In the genomic region with DNA sequence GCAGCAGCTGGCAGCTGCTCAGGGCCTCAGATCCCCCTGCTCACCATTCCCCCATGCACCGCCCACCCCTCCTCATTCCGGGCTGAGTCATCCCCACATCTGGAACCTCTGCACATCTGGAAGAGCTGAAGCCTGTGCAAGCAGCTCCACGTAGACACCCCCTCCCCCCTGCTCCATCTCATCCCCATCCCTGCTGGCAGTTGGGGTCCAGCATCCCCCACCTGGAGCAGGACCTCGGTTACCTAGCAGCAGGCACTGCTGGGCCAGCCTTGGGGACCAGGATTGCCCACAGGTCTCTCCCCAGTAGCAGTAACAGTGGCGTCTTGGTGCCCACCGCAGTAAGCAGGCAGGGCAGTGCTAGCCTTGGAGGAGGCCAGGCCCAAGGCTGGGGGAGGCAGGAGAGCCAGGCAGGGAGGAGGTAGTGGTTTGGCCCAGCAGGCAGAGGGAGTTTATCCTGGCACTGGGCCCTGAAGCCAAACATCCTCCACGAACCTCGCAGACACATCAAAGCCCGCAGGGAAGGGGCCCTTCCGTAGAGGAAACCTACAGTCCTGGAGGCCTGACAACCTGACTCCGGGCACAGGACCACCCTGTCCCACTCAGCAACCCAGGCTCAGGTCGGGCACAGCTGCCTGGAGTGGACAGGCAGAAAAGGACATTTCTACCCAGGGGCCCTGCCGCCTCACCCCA, we compare ENCODE assay signal across 9 cellular contexts. TPM values are rescaled to one million over a fixed set of nuclear protein-coding genes. Genes with fewer than 3 reads are reported as not detected.
DNase-seq lines count a peak whose midpoint lies in the region; ATAC-seq and TF ChIP-seq lines count a peak whose summit lies in the region.
"Had no signal": no experiment of that assay in that cellular context is flagged by ENCODE, and none has a peak within 500 bp of the region (broad histone marks: within the 10 kb centered on the region; RNA-seq: fewer than 3 reads in every experiment).

No MANE protein-coding gene starts in this region.

- H3K27ac ChIP-seq in SJSA1: no peak overlapping the region
- H3K27ac ChIP-seq in testis: peak overlapping the region; percentile 44 to 56

- H3K4me1 Mint-ChIP-seq in glutamatergic neuron (ENCODE audit: low read depth, unreplicated experiment): peaks cover 12% of the 10 kb centered on the region

- DNase-seq in HCEC 1CT (peak; percentile 69), SJSA1 (ENCODE audit: low read depth in 1 of 2, low spot score in 2 of 2) (peak; percentile 76 to 91), glutamatergic neuron (peak; percentile 10), testis (peak; percentile 76), SW 1271 (lab: John Stamatoyannopoulos, UW) (no peak), G401 (ENCODE audit: low spot score) (no peak)

- intact Hi-C loops in testis (cut with DNase I; ENCODE audit: low total_unique reads): no loop called here

- H3K4me3 Mint-ChIP-seq in glutamatergic neuron (ENCODE audit: unreplicated experiment): no peak overlapping the region
- H3K4me3 Mint-ChIP-seq: T-helper 2 cell treated with Interferon-gamma antibody and Interleukin-4, amounts not matched to agents 5 μg/mL and 100 μg/mL, for 36 hours had no signal

- no peak overlapping the region for H3K27ac Mint-ChIP-seq in glutamatergic neuron (ENCODE audit: unreplicated experiment)
- H3K27ac Mint-ChIP-seq: T-helper 2 cell treated with Interferon-gamma antibody and Interleukin-4, amounts not matched to agents 5 μg/mL and 100 μg/mL, for 36 hours had no signal

- WGBS in testis, 2 donors: 39 to 60% methylated on average over 7 to 13 of the region's 13 CpGs

- no peak for TF ChIP-seq POLR2A in testis (IDR thresholded peaks at IDR 0.05)

- H3K27me3 Mint-ChIP-seq in glutamatergic neuron (ENCODE audit: unreplicated experiment): peaks cover 6% of the 10 kb centered on the region

- no peak for TF ChIP-seq CTCF in glutamatergic neuron (IDR thresholded peaks at IDR 0.05; ENCODE audit: partially characterized antibody, unreplicated experiment)
- TF ChIP-seq CTCF in testis (IDR thresholded peaks at IDR 0.05): no peak

- in situ Hi-C loops in G401 (cut with HindIII; ENCODE audit: low sequenced_read_pairs): no loop called here

- no peaks in the 10 kb centered on the region for H3K36me3 ChIP-seq in SJSA1
- no peaks in the 10 kb centered on the region for H3K36me3 ChIP-seq in testis (ENCODE audit: low read depth, missing control alignments)

- no peaks in the 10 kb centered on the region for H3K27me3 ChIP-seq in SJSA1 (replicated peaks)
- H3K27me3 ChIP-seq in testis: no peaks in the 10 kb centered on the region

- H3K36me3 Mint-ChIP-seq in glutamatergic neuron (ENCODE audit: unreplicated experiment): no peaks in the 10 kb centered on the region

- ATAC-seq in HG02938 (IDR thresholded peaks at IDR 0.05; ENCODE audit: unreplicated experiment) (no peak), HG03342 (IDR thresholded peaks at IDR 0.05; ENCODE audit: unreplicated experiment) (no peak)

- no peaks in the 10 kb centered on the region for H3K9me3 ChIP-seq in SJSA1 (replicated peaks)
- no peaks in the 10 kb centered on the region for H3K9me3 ChIP-seq in testis

- peaks cover 69% of the 10 kb centered on the region for H3K4me1 ChIP-seq in SJSA1 (replicated peaks)
- peaks cover 45% of the 10 kb centered on the region for H3K4me1 ChIP-seq in testis

- H3K4me3 ChIP-seq in SJSA1 (no peak overlapping the region), testis (no peak overlapping the region)

- H3K9me3 Mint-ChIP-seq in glutamatergic neuron (ENCODE audit: unreplicated experiment): peaks cover 4% of the 10 kb centered on the region
- H3K9me3 Mint-ChIP-seq: T-helper 2 cell treated with Interferon-gamma antibody and Interleukin-4, amounts not matched to agents 5 μg/mL and 100 μg/mL, for 36 hours had no signal

RNA-seq across cellular contexts. Expression of a gene that starts 7.7 kb away (rescaled TPM):
- 0.05 TPM in 1 of 2 replicates, not detected in the other for total RNA-seq in SJSA1 (2014; rRNA removed; shearing (Covaris generic))
- not detected for total RNA-seq in glutamatergic neuron (ENCODE audit: unreplicated experiment)
- 1 to 10 TPM in 1 of 2 donors, under 1 TPM in 1; 0.93 to 1.5 TPM for total RNA-seq in testis
- polyA plus RNA-seq in testis (ENCODE audit: insufficient read depth, low read depth, low replicate concordance): 0.44 TPM
- total RNA-seq in G401 (2014; rRNA removed; shearing (Covaris generic)): 1.2 and 4.2 TPM in 2 replicates

Comparison
In these comparisons a context has a peak if more than half of its experiments do, and no peak if none do; other contexts are left out.
1. DNase-seq: peak in HCEC 1CT (single experiment), SJSA1 (2 of 2), glutamatergic neuron (single experiment) and testis (single experiment); none in SW 1271 (0 of 2) and G401 (single experiment).